ENCODE assay signal across 10 cellular contexts in genomic region chr7:39464350-39465054, GRCh38.
A peak's percentile ranks its signal among the peaks of the same experiment; 100 is the strongest.
DNase-seq lines count a peak whose midpoint lies in the region; ATAC-seq, FAIRE-seq and TF ChIP-seq lines count a peak whose summit lies in the region.
"Had no signal": no experiment of that assay in that cellular context is flagged by ENCODE, and none has a peak within 500 bp of the region (broad histone marks: within the 10 kb centered on the region; RNA-seq: fewer than 3 reads in every experiment).

No MANE protein-coding gene starts in this region.

- SMC1A ChIA-PET in GM12878 (lab: Charles Lee; ENCODE audit: uncharacterized antibody, unreplicated experiment) = interaction anchor here (0.6 to 2.8 kb wide), 10 partner anchors 11 to 1065 kb away, joined by 3 to 16 read pairs (median 6); no protein-coding TSS in a partner anchor

- H2AFZ ChIP-seq in GM12878 (ENCODE audit: control insufficient read depth, low read depth, low read length) = no peak overlapping the region

- no peak overlapping the region for H3K4me2 ChIP-seq in GM12878 (ENCODE audit: control insufficient read depth, insufficient read depth)

- H3K4me1 ChIP-seq in GM12878 (ENCODE audit: control insufficient read depth, insufficient read depth, low read length) = no peaks in the 10 kb centered on the region
- H3K4me1 ChIP-seq in pancreas = no peaks in the 10 kb centered on the region
- H3K4me1 ChIP-seq in A673 (ENCODE audit: insufficient read depth, low read length, poor library complexity, severe bottlenecking) = peaks cover 14% of the 10 kb centered on the region

- RAD21 ChIA-PET in GM12878 (lab: Charles Lee; ENCODE audit: unreplicated experiment) = interaction anchor here (1.0 to 1.7 kb wide), 4 partner anchors 530 to 670 kb away, joined by 3 to 10 read pairs (median 4); no protein-coding TSS in a partner anchor

- H3K36me3 ChIP-seq in GM12878 (ENCODE audit: control insufficient read depth in 2 of 2, insufficient read depth in 2 of 2, low read length in 1 of 2) = no peaks in the 10 kb centered on the region
- H3K36me3 ChIP-seq in pancreas = no peaks in the 10 kb centered on the region
- no peaks in the 10 kb centered on the region for H3K36me3 ChIP-seq in A673 (ENCODE audit: insufficient read depth, low read length, poor library complexity, severe bottlenecking)

- H3K27ac ChIP-seq in GM12878 (ENCODE audit: control insufficient read depth, insufficient read depth) (no peak overlapping the region), pancreas (no peak overlapping the region), A673 (ENCODE audit: low read depth, low read length, poor library complexity, severe bottlenecking) (no peak overlapping the region)

- H3K27me3 ChIP-seq in GM12878 (replicated peaks in 1 of 2; ENCODE audit: control insufficient read depth in 2 of 2, insufficient read depth in 2 of 2, low read length in 1 of 2) = no peaks in the 10 kb centered on the region
- H3K27me3 ChIP-seq in pancreas = no peaks in the 10 kb centered on the region
- H3K27me3 ChIP-seq in A673 (replicated peaks; ENCODE audit: insufficient read depth, low read depth, low read length, poor library complexity) = peaks cover 66% of the 10 kb centered on the region

- no peak for TF ChIP-seq POLR2A in GM12878 (IDR thresholded peaks at IDR 0.05; ENCODE audit: low read depth, low read length)

- 58% methylated on average over 16 of the region's 16 CpGs for WGBS in GM12878 (ENCODE audit: insufficient coverage, insufficient replicate concordance, low lambda C conversion rate, missing lambda C conversion rate)
- WGBS in pancreas, 2 donors = 72 to 80% methylated on average over 16 of the region's 16 CpGs

- no peaks in the 10 kb centered on the region for H3K9me3 ChIP-seq in GM12878 (replicated peaks; ENCODE audit: control insufficient read depth, insufficient read depth, low read length)
- H3K9me3 ChIP-seq in pancreas = no peaks in the 10 kb centered on the region
- no peaks in the 10 kb centered on the region for H3K9me3 ChIP-seq in A673 (ENCODE audit: low read depth, low read length, poor library complexity, severe bottlenecking)

- FAIRE-seq in GM12878 (lab: Jason Lieb, UNC) = no peak
- no peak for FAIRE-seq in pancreas (lab: Jason Lieb, UNC)
- FAIRE-seq: bronchial epithelial cell, small intestine had no signal

- peak; percentile 25 for ATAC-seq in GM19324 (IDR thresholded peaks at IDR 0.05; ENCODE audit: low FRiP score, unreplicated experiment)
- ATAC-seq in HG02610 (IDR thresholded peaks at IDR 0.05; ENCODE audit: unreplicated experiment) = peak; percentile 8
- peak; percentile 28 for ATAC-seq in GM12878
- ATAC-seq in pancreas = peak; percentile 10 to 54 (median 28)
- no peak for ATAC-seq in HG03571 (IDR thresholded peaks at IDR 0.05; ENCODE audit: unreplicated experiment)

- TF ChIP-seq RAD21 in GM12878 (IDR thresholded peaks at IDR 0.05; ENCODE audit: insufficient read depth, low read depth, low read length) = no peak

- no peak overlapping the region for H3K9ac ChIP-seq in GM12878 (ENCODE audit: control insufficient read depth, insufficient read depth, low read length)

- CTCF ChIA-PET in GM12878 (lab: Yijun Ruan, JAX) = interaction anchor here (1.1 to 3.6 kb wide), 13 partner anchors 11 to 669 kb away, joined by 3 to 43 read pairs (median 4); no protein-coding TSS in a partner anchor
- CTCF ChIA-PET in A673 (lab: Charles Lee) = no interaction called here

- no peak for TF ChIP-seq CTCF in GM12878 (IDR thresholded peaks at IDR 0.05 in 2 of 3, conservative IDR thresholded peaks at IDR 0.05 in 1 of 3; ENCODE audit: control insufficient read depth in 2 of 3, extremely low read depth in 1 of 3, insufficient read depth in 1 of 3, low read depth in 3 of 3, low read length in 3 of 3)
- no peak for TF ChIP-seq CTCF in pancreas (IDR thresholded peaks at IDR 0.05)
- no peak for TF ChIP-seq CTCF in A673 (conservative IDR thresholded peaks at IDR 0.05; ENCODE audit: low read depth, low read length)

- H3K4me3 ChIP-seq in GM12878 (no peak overlapping the region), pancreas (no peak overlapping the region), A673 (ENCODE audit: low read depth, low read length, poor library complexity, severe bottlenecking) (no peak overlapping the region)

- DNase-seq in GM12878 (ENCODE audit: low read depth, low spot score) = no peak
- DNase-seq in pancreas = no peak
- no peak for DNase-seq in activated effector memory CD4-positive, alpha-beta T cell treated with Interleukin-2 at 50 U/mL for 16 hours
- no peak for DNase-seq in DMS79 (lab: John Stamatoyannopoulos, UW)
- no peak for DNase-seq in A673 (ENCODE audit: low spot score)

- intact Hi-C loops in GM12878 (cut with micrococcal nuclease; ENCODE audit: unreplicated experiment) = loop anchor here (1.0 to 5.0 kb wide), 4 partner anchors 162 to 667 kb away; no protein-coding TSS in a partner anchor
- intact Hi-C loops in pancreas (cut with DNase I) = loop anchor here in 2 of 3 donors (5.0 to 10.0 kb wide), 3 partner anchors 527 to 670 kb away; no protein-coding TSS in a partner anchor
- intact Hi-C loops in A673 (cut with micrococcal nuclease; ENCODE audit: unreplicated experiment) = loop anchor here (2.0 to 5.0 kb wide), 2 partner anchors 532 to 668 kb away; no protein-coding TSS in a partner anchor

- POLR2A ChIA-PET in GM12878 (lab: Charles Lee) = no interaction called here
- POLR2A ChIA-PET in A673 (lab: Charles Lee; ENCODE audit: low non-redundant PET) = no interaction called here

- no peaks in the 10 kb centered on the region for H3K79me2 ChIP-seq in GM12878 (ENCODE audit: control insufficient read depth, insufficient read depth, low read length)

- H4K20me1 ChIP-seq in GM12878 (ENCODE audit: control insufficient read depth, insufficient read depth) = no peaks in the 10 kb centered on the region

- in situ Hi-C loops in GM12878 (cut with MboI) = loop anchor here (5.0 kb wide), 2 partner anchors 532 to 672 kb away; no protein-coding TSS in a partner anchor

- TF ChIP-seq EP300 in GM12878 (IDR thresholded peaks at IDR 0.05; ENCODE audit: borderline replicate concordance in 1 of 2, control insufficient read depth in 1 of 2, low read depth in 2 of 2, low read length in 2 of 2) = no peak

- BruUV-seq in GM12878 (replicated peaks; lab: Mats Ljungman, UMichigan) (no TSS peak), A673 (replicated peaks; lab: Mats Ljungman, UMichigan) (no TSS peak)

TF ChIP-seq in GM12878, 131 proteins besides CTCF, POLR2A, EP300 and RAD21:
- TF ChIP-seq HDGF (IDR thresholded peaks at IDR 0.05) (no peak), RELA (IDR thresholded peaks at IDR 0.05; ENCODE audit: borderline replicate concordance, partially characterized antibody) (no peak), SMC3 (IDR thresholded peaks at IDR 0.05; ENCODE audit: borderline replicate concordance, low read length) (no peak), SREBF1 (IDR thresholded peaks at IDR 0.05; ENCODE audit: low read length) (no peak), HCFC1 (IDR thresholded peaks at IDR 0.05; ENCODE audit: low read length) (no peak), STAT1 (conservative IDR thresholded peaks at IDR 0.05) (no peak), EZH2 (IDR thresholded peaks at IDR 0.05; ENCODE audit: borderline replicate concordance, control insufficient read depth, low read depth, low read length) (no peak), NFYA (IDR thresholded peaks at IDR 0.05; ENCODE audit: borderline replicate concordance, low read depth, low read length) (no peak), CHD4 (IDR thresholded peaks at IDR 0.05) (no peak), E2F4 (IDR thresholded peaks at IDR 0.05; ENCODE audit: low read depth, low read length) (no peak), HDAC6 (IDR thresholded peaks at IDR 0.05; ENCODE audit: unreplicated experiment) (no peak)
